1 cellular context compared by ENCODE assay signal in genomic region chr11:12124306-12124705, GRCh38.
TF ChIP-seq lines count a peak whose summit lies in the region.

No MANE protein-coding gene starts in this region.

TF ChIP-seq in K562, 482 proteins besides CTCF, POLR2A, EP300 and RAD21 (continued from another document):
- TF ChIP-seq RREB1 (CRISPR knock-in tag; IDR thresholded peaks at IDR 0.05) (0 out of 2 replicates have a peak, but pooled peaks have one; percentile 26), ZNF408 (CRISPR knock-in tag; IDR thresholded peaks at IDR 0.05; ENCODE audit: low read depth) (no peak), ZNF766 (CRISPR knock-in tag; conservative IDR thresholded peaks at IDR 0.05) (no peak), ZNF76 (CRISPR knock-in tag; IDR thresholded peaks at IDR 0.05; ENCODE audit: borderline replicate concordance) (0 out of 2 replicates have a peak, but pooled peaks have one; percentile 56), MBD1 (CRISPR knock-in tag; IDR thresholded peaks at IDR 0.05) (peak; percentile 28), OTX1 (CRISPR knock-in tag; IDR thresholded peaks at IDR 0.05) (no peak), ZNF217 (CRISPR knock-in tag; IDR thresholded peaks at IDR 0.05) (no peak), ZNF740 (CRISPR knock-in tag; IDR thresholded peaks at IDR 0.05) (no peak), ZNF740 (tag; IDR thresholded peaks at IDR 0.05) (peak in 1 of 2 experiments; percentile 66; a peak in 1 of 4 replicates), E2F8 (IDR thresholded peaks at IDR 0.05; ENCODE audit: low read depth, partially characterized antibody) (no peak), CGGBP1 (CRISPR knock-in tag; IDR thresholded peaks at IDR 0.05) (no peak), ZNF511 (CRISPR knock-in tag; IDR thresholded peaks at IDR 0.05) (no peak), HMBOX1 (IDR thresholded peaks at IDR 0.05) (no peak), IFI16 (CRISPR knock-in tag; IDR thresholded peaks at IDR 0.05) (no peak), TBP (optimal IDR thresholded peaks at IDR 0.05; ENCODE audit: low read depth, low read length) (no peak)
